22 cellular contexts compared by ENCODE assay signal in the genomic region with DNA sequence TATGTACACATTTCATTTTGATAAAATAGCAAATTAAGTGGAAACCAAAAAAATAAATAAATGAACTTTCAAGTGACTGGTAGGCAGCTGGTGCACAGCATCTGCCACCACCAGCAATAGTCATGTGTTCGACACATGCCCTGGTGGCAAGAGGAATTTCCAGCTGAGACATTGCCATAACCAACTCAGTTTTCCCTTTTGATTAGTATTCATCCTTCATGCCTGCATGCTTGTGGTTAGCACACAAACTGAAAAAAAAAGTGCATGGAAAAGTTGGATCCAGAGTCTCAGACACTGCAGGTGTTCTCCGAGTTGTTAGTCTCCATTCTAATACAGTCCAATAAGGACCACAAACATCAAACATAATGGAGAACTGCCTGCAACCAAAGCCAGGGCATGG.
A peak's percentile ranks its signal among the peaks of the same experiment; 100 is the strongest.
DNase-seq lines count a peak whose midpoint lies in the region; ATAC-seq, FAIRE-seq and TF ChIP-seq lines count a peak whose summit lies in the region.
"Had no signal": no experiment of that assay in that cellular context is flagged by ENCODE, and none has a peak within 500 bp of the region (broad histone marks: within the 10 kb centered on the region; RNA-seq: fewer than 3 reads in every experiment).

No MANE protein-coding gene starts in this region.

- H3K36me3 Mint-ChIP-seq in memory B cell, result peaks cover 1% of the 10 kb centered on the region
- H3K36me3 Mint-ChIP-seq: CD8-positive, alpha-beta T cell had no signal

- peak; percentile 47 for FAIRE-seq in GM18507 (lab: Jason Lieb, UNC)
- FAIRE-seq: H54, TTC549 had no signal

- TF ChIP-seq CTCF in AG10803 (conservative IDR thresholded peaks at IDR 0.05; ENCODE audit: low read length), result no peak

- DNase-seq in AG10803 (ENCODE audit: low read depth) (peak; percentile 64), GM18507 (ENCODE audit: extremely low spot score, insufficient read length, low read depth) (no peak), RPMI7951 (ENCODE audit: low read depth) (peak; percentile 57), memory B cell (ENCODE audit: low spot score in 2 of 2) (no peak), NCI-H128 (lab: John Stamatoyannopoulos, UW; ENCODE audit: unreplicated experiment) (no peak), NCI-H1417 treated with DMSO at 0.1 percent for 48 hours (lab: John Stamatoyannopoulos, UW) (no peak)
- DNase-seq: ACHN; activated gamma-delta T cell; adrenal gland; caudate nucleus; CD8-positive, alpha-beta T cell; EL; left cardiac atrium; MG63; NCI-H187; substantia nigra had no signal

- H3K4me1 Mint-ChIP-seq in memory B cell, result peaks cover 11% of the 10 kb centered on the region

- no peaks in the 10 kb centered on the region for H3K9me3 Mint-ChIP-seq in memory B cell
- H3K9me3 Mint-ChIP-seq: CD8-positive, alpha-beta T cell had no signal

- ATAC-seq in memory B cell (ENCODE audit: low read depth) (no peak), GM18858 (IDR thresholded peaks at IDR 0.05; ENCODE audit: unreplicated experiment) (no peak), GM18907 (IDR thresholded peaks at IDR 0.05; ENCODE audit: unreplicated experiment) (no peak)
- ATAC-seq: gastroesophageal sphincter, left cardiac atrium had no signal

- H3K27me3 Mint-ChIP-seq in memory B cell, result peaks cover 2% of the 10 kb centered on the region

- H3K4me3 ChIP-seq in AG10803 (ENCODE audit: low read length), result no peak overlapping the region
- H3K4me3 ChIP-seq: adrenal gland, gastroesophageal sphincter, MG63, vagina had no signal

- H3K27ac Mint-ChIP-seq in memory B cell, result no peak overlapping the region

- peak overlapping the region; percentile 79 for H3K4me3 Mint-ChIP-seq in memory B cell

Comparison
In these comparisons a context has a peak if more than half of its experiments do, and no peak if none do; other contexts are left out.
1. DNase-seq: peak in AG10803 (single experiment) and RPMI7951 (single experiment); none in GM18507 (single experiment), memory B cell (0 of 2), NCI-H128 (single experiment) and NCI-H1417 treated with DMSO at 0.1 percent for 48 hours (single experiment).